In genomic region chr12:121524196-121524930, GRCh38 we compare ENCODE assay signal across 12 cellular contexts. TPM values are rescaled to one million over a fixed set of nuclear protein-coding genes. Genes with fewer than 3 reads are reported as not detected.
DNase-seq lines count a peak whose midpoint lies in the region; ATAC-seq and TF ChIP-seq lines count a peak whose summit lies in the region.
"Had no signal": no experiment of that assay in that cellular context is flagged by ENCODE, and none has a peak within 500 bp of the region (broad histone marks: within the 10 kb centered on the region; RNA-seq: fewer than 3 reads in every experiment).

No MANE protein-coding gene starts in this region.

- peak overlapping the region in 4 of 5 experiments; percentile 29 to 38 (median 34) for H3K4me3 Mint-ChIP-seq in brain
- H3K4me3 Mint-ChIP-seq: CD4-positive, alpha-beta memory T cell had no signal

- H3K4me1 ChIP-seq in prostate gland (replicated peaks) = no peaks in the 10 kb centered on the region
- H3K4me1 ChIP-seq: thyroid gland had no signal

- TF ChIP-seq CTCF in brain (conservative IDR thresholded peaks at IDR 0.05) = no peak
- TF ChIP-seq CTCF in prostate gland (IDR thresholded peaks at IDR 0.05) = no peak

- H3K27me3 ChIP-seq in prostate gland (replicated peaks; ENCODE audit: insufficient read depth) = no peaks in the 10 kb centered on the region
- H3K27me3 ChIP-seq: thyroid gland had no signal

- no peaks in the 10 kb centered on the region for H3K36me3 ChIP-seq in prostate gland
- H3K36me3 ChIP-seq: thyroid gland had no signal

- no peak for TF ChIP-seq POLR2A in prostate gland (IDR thresholded peaks at IDR 0.05)

- H3K27ac Mint-ChIP-seq in brain = peak overlapping the region; percentile 65 to 99 (median 73)

- H3K27ac ChIP-seq in prostate gland = no peak overlapping the region
- H3K27ac ChIP-seq: SK-N-MC, thyroid gland had no signal

- peaks cover 27% of the 10 kb centered on the region for H3K4me1 Mint-ChIP-seq in brain

- ATAC-seq in GM18511 (IDR thresholded peaks at IDR 0.05; ENCODE audit: unreplicated experiment) (peak; percentile 10), HG03045 (IDR thresholded peaks at IDR 0.05; ENCODE audit: unreplicated experiment) (no peak)

- no peaks in the 10 kb centered on the region for H3K27me3 Mint-ChIP-seq in brain
- H3K27me3 Mint-ChIP-seq: CD4-positive, alpha-beta memory T cell had no signal

- DNase-seq in NCI-H2107 treated with DMSO at 0.1 percent for 48 hours (lab: John Stamatoyannopoulos, UW; ENCODE audit: unreplicated experiment) (peak; percentile 73), nucleus accumbens (lab: John Stamatoyannopoulos, UW) (peak in 43 of 56 donors; percentile 8 to 62 (median 37)), prostate gland (ENCODE audit: low spot score) (no peak), GM19238 (ENCODE audit: insufficient read length, low spot score) (no peak)
- DNase-seq in stimulated activated CD4-positive, alpha-beta T cell treated with anti-CD3 and anti-CD28 coated beads, Interleukin-2, amount 100 ng/mL, for 48 hours = no peak
- DNase-seq: activated CD4-positive, CD25-positive, alpha-beta regulatory T cell; CD4-positive, alpha-beta memory T cell; thyroid gland had no signal

- H3K36me3 Mint-ChIP-seq in brain = peaks cover 16% of the 10 kb centered on the region

- intact Hi-C loops in prostate gland (cut with DNase I) = no loop called here

- peaks cover 0 to 2% (median 0%) of the 10 kb centered on the region in 5 experiments for H3K9me3 Mint-ChIP-seq in brain
- H3K9me3 Mint-ChIP-seq: CD4-positive, alpha-beta memory T cell had no signal

- H3K9me3 ChIP-seq in prostate gland = no peaks in the 10 kb centered on the region
- H3K9me3 ChIP-seq: thyroid gland had no signal

- no peak overlapping the region for H3K4me3 ChIP-seq in prostate gland
- H3K4me3 ChIP-seq: SK-N-MC, thyroid gland had no signal

- 65% methylated on average over 16 of the region's 16 CpGs for WGBS in prostate gland

RNA-seq across cellular contexts. Expression of gene KDM2B, which starts 56.5 kb away (rescaled TPM):
- 29.7 TPM for polyA plus RNA-seq in brain (ENCODE audit: insufficient read depth, low read depth, low replicate concordance)
- 10 to 100 TPM; 18.1 to 39.3 TPM for total RNA-seq in prostate gland

Comparison
In these comparisons a context has a peak if more than half of its experiments do, and no peak if none do; other contexts are left out.
1. DNase-seq: peak in NCI-H2107 treated with DMSO at 0.1 percent for 48 hours (single experiment) and nucleus accumbens (43 of 56); none in stimulated activated CD4-positive, alpha-beta T cell treated with anti-CD3 and anti-CD28 coated beads, Interleukin-2, amount 100 ng/mL, for 48 hours (0 of 2), prostate gland (single experiment) and GM19238 (single experiment).